Comparison of ENCODE assay signal across 17 cellular contexts in genomic region chr4:118738999-118739690, GRCh38. TPM values are rescaled to one million over a fixed set of nuclear protein-coding genes. Genes with fewer than 3 reads are reported as not detected.
DNase-seq lines count a peak whose midpoint lies in the region; TF ChIP-seq lines count a peak whose summit lies in the region.
"Had no signal": no experiment of that assay in that cellular context is flagged by ENCODE, and none has a peak within 500 bp of the region (broad histone marks: within the 10 kb centered on the region; RNA-seq: fewer than 3 reads in every experiment).

No MANE protein-coding gene starts in this region.

- H4K91ac ChIP-seq in neuronal stem cell (ENCODE audit: low read depth, low read length, poor library complexity) = no peak overlapping the region

- H3K36me3 ChIP-seq in NT2/D1 (ENCODE audit: insufficient read depth, insufficient read length, low read length) (peaks cover 71% of the 10 kb centered on the region), testis (ENCODE audit: low read depth, missing control alignments) (no peaks in the 10 kb centered on the region), neuronal stem cell (replicated peaks in 1 of 2; ENCODE audit: control insufficient read depth in 2 of 2, insufficient read depth in 2 of 2, low read length in 2 of 2) (peaks cover 9 to 35% of the 10 kb centered on the region in 2 donors)

- no peaks in the 10 kb centered on the region for H3K79me1 ChIP-seq in neuronal stem cell (ENCODE audit: low read depth, low read length)

- peaks cover 28% of the 10 kb centered on the region for H3K36me3 Mint-ChIP-seq in activated naive CD4-positive, alpha-beta T cell treated with anti-CD3 and anti-CD28 coated beads, Interleukin-2, amount 10 ng/mL, durations not matched to agents 7 days and 5 days

- peak; percentile 39 for DNase-seq in COLO829 (ENCODE audit: low spot score)
- DNase-seq in NT2/D1 (ENCODE audit: low read depth, low spot score) = peak; percentile 2
- DNase-seq in fibroblast of gingiva (ENCODE audit: low read depth) = peak; percentile 41
- peak; percentile 48 for DNase-seq in pons (ENCODE audit: low spot score)
- DNase-seq in activated naive CD4-positive, alpha-beta T cell treated with anti-CD3 and anti-CD28 coated beads, Interleukin-2, amount 10 ng/mL, durations not matched to agents 7 days and 5 days = no peak
- DNase-seq in testis = no peak
- no peak for DNase-seq in cerebellar nuclear complex (lab: John Stamatoyannopoulos, UW)
- DNase-seq in neuronal stem cell (ENCODE audit: low spot score) = no peak
- DNase-seq: Caco-2; DMS53; NCI-H1048; NCI-H226; NCI-H526; NK-92 treated with Interleukin-12 subunit alpha and Interleukin-12 subunit beta, amount 100 ng/mL, for 24 hours had no signal

- no peak for TF ChIP-seq POLR2A in testis (IDR thresholded peaks at IDR 0.05)

- H3K9me3 ChIP-seq in NT2/D1 (ENCODE audit: insufficient read depth, low read length) (no peaks in the 10 kb centered on the region), testis (no peaks in the 10 kb centered on the region), neuronal stem cell (replicated peaks in 1 of 2; ENCODE audit: control insufficient read depth in 2 of 2, insufficient read depth in 1 of 2, low read depth in 1 of 2, low read length in 2 of 2) (no peaks in the 10 kb centered on the region)
- H3K9me3 ChIP-seq: A549, Caco-2 had no signal

- H3K23ac ChIP-seq in neuronal stem cell (ENCODE audit: low read depth, low read length, poor library complexity) = no peak overlapping the region

- H3K14ac ChIP-seq in neuronal stem cell (ENCODE audit: low read length) = no peak overlapping the region

- H3K9me3 Mint-ChIP-seq in activated naive CD4-positive, alpha-beta T cell treated with anti-CD3 and anti-CD28 coated beads, Interleukin-2, amount 10 ng/mL, durations not matched to agents 7 days and 5 days = no peaks in the 10 kb centered on the region
- H3K9me3 Mint-ChIP-seq: CD14-positive monocyte had no signal

- no peak overlapping the region for H2BK15ac ChIP-seq in neuronal stem cell (ENCODE audit: low read length)

- H3K4me1 ChIP-seq in NT2/D1 (ENCODE audit: insufficient read depth, insufficient read length) (no peaks in the 10 kb centered on the region), testis (peaks cover 7% of the 10 kb centered on the region), neuronal stem cell (ENCODE audit: control insufficient read depth in 2 of 2, insufficient read depth in 1 of 2, low read depth in 1 of 2, low read length in 2 of 2) (peaks cover 0 to 8% of the 10 kb centered on the region in 2 donors)
- H3K4me1 ChIP-seq: A549, Caco-2 had no signal

- no peak for TF ChIP-seq CTCF in testis (IDR thresholded peaks at IDR 0.05)

- intact Hi-C loops in testis (cut with DNase I; ENCODE audit: low total_unique reads) = no loop called here

- no peak overlapping the region for H3K4me3 ChIP-seq in NT2/D1 (ENCODE audit: insufficient read length, low read depth)
- no peak overlapping the region for H3K4me3 ChIP-seq in testis
- H3K4me3 ChIP-seq in neuronal stem cell (ENCODE audit: low read length in 2 of 2) = no peak overlapping the region
- H3K4me3 ChIP-seq: A549, K562 had no signal

- no peak overlapping the region for H3K4me3 Mint-ChIP-seq in activated naive CD4-positive, alpha-beta T cell treated with anti-CD3 and anti-CD28 coated beads, Interleukin-2, amount 10 ng/mL, durations not matched to agents 7 days and 5 days
- H3K4me3 Mint-ChIP-seq: CD14-positive monocyte had no signal

- 41 to 56% methylated on average over 2 of the region's 2 CpGs for WGBS in testis, 2 donors
- no CpG with 5 or more reads among the region's 2 CpGs for WGBS in neuronal stem cell (ENCODE audit: extremely low coverage in 2 of 2, insufficient read length in 2 of 2, insufficient replicate concordance in 1 of 2), 2 donors

- H3K27me3 ChIP-seq in NT2/D1 (ENCODE audit: insufficient read depth, insufficient read length) (no peaks in the 10 kb centered on the region), testis (no peaks in the 10 kb centered on the region), neuronal stem cell (ENCODE audit: control insufficient read depth in 3 of 3, insufficient read depth in 3 of 3, low read depth in 1 of 3, low read length in 3 of 3) (no peaks in the 10 kb centered on the region)

- no peak overlapping the region for H3K4me2 ChIP-seq in neuronal stem cell (ENCODE audit: insufficient read depth, low read length, poor library complexity, severe bottlenecking)
- H3K4me2 ChIP-seq: A549 had no signal

- CTCF ChIA-PET in activated naive CD4-positive, alpha-beta T cell treated with anti-CD3 and anti-CD28 coated beads, Interleukin-2, amount 10 ng/mL, durations not matched to agents 7 days and 5 days (lab: Charles Lee) = no interaction called here

- H3K27ac Mint-ChIP-seq in activated naive CD4-positive, alpha-beta T cell treated with anti-CD3 and anti-CD28 coated beads, Interleukin-2, amount 10 ng/mL, durations not matched to agents 7 days and 5 days = no peak overlapping the region
- H3K27ac Mint-ChIP-seq: CD14-positive monocyte had no signal

- no peak overlapping the region for H3K9ac ChIP-seq in NT2/D1 (ENCODE audit: insufficient read length, low read depth)
- H3K9ac ChIP-seq in neuronal stem cell (ENCODE audit: low read depth, low read length, poor library complexity) = no peak overlapping the region

- no peaks in the 10 kb centered on the region for H3K4me1 Mint-ChIP-seq in activated naive CD4-positive, alpha-beta T cell treated with anti-CD3 and anti-CD28 coated beads, Interleukin-2, amount 10 ng/mL, durations not matched to agents 7 days and 5 days
- H3K4me1 Mint-ChIP-seq: CD14-positive monocyte had no signal

- H3K4ac ChIP-seq in neuronal stem cell (ENCODE audit: low read length) = no peak overlapping the region

- H2BK5ac ChIP-seq in neuronal stem cell (ENCODE audit: low read length) = no peak overlapping the region

- no peak overlapping the region for H2BK120ac ChIP-seq in neuronal stem cell (ENCODE audit: low read depth, low read length)

- H4K8ac ChIP-seq in neuronal stem cell (ENCODE audit: low read depth, low read length) = no peak overlapping the region

- no peak overlapping the region for H2AK5ac ChIP-seq in neuronal stem cell (ENCODE audit: low read depth, low read length)

- no peak overlapping the region for H3K18ac ChIP-seq in neuronal stem cell (ENCODE audit: low read length)

- H3K27me3 Mint-ChIP-seq in activated naive CD4-positive, alpha-beta T cell treated with anti-CD3 and anti-CD28 coated beads, Interleukin-2, amount 10 ng/mL, durations not matched to agents 7 days and 5 days = no peaks in the 10 kb centered on the region

- H2AFZ ChIP-seq in neuronal stem cell (ENCODE audit: low read length) = no peak overlapping the region

- no peak overlapping the region for H2BK12ac ChIP-seq in neuronal stem cell (ENCODE audit: low read length)

- H3K27ac ChIP-seq in testis = peak overlapping the region in 1 of 2 donors; percentile 55
- no peak overlapping the region for H3K27ac ChIP-seq in neuronal stem cell (replicated peaks; ENCODE audit: low read length)
- H3K27ac ChIP-seq: A549 had no signal

RNA-seq across cellular contexts. Expression of gene METTL14, which starts 54.0 kb away (rescaled TPM):
- total RNA-seq in testis = 10 to 100 TPM; 49.2 to 74.3 TPM
- polyA plus RNA-seq in testis (ENCODE audit: insufficient read depth, low read depth, low replicate concordance) = 54.8 TPM
- polyA plus RNA-seq in neuronal stem cell (2013, experiment 1 of 2) = 25.0 TPM
- polyA plus RNA-seq in neuronal stem cell (2013, experiment 2 of 2) = 22.3 TPM

Comparison
In these comparisons a context has a peak if more than half of its experiments do, and no peak if none do; other contexts are left out.
1. DNase-seq: peak in COLO829 (single experiment), NT2/D1 (single experiment), fibroblast of gingiva (single experiment) and pons (single experiment); none in activated naive CD4-positive, alpha-beta T cell treated with anti-CD3 and anti-CD28 coated beads, Interleukin-2, amount 10 ng/mL, durations not matched to agents 7 days and 5 days (single experiment), testis (single experiment), cerebellar nuclear complex (0 of 2) and neuronal stem cell (single experiment).